In genomic region chr3:14552717-14553116, GRCh38 we compare ENCODE assay signal across 32 cellular contexts. TPM values are rescaled to one million over a fixed set of nuclear protein-coding genes. Genes with fewer than 3 reads are reported as not detected.
"Had no signal": no experiment of that assay in that cellular context is flagged by ENCODE, and none has a peak within 500 bp of the region (broad histone marks: within the 10 kb centered on the region; RNA-seq: fewer than 3 reads in every experiment).

No MANE protein-coding gene starts in this region.

- H3K27ac Mint-ChIP-seq: mesothelial cell of epicardium; natural killer cell; nephron progenitor cell; neural progenitor cell; progenitor cell of endocrine pancreas; stimulated activated memory B cell treated with anti-CD40 and anti-IgM and Interleukin-4, amounts not matched to agents 10 μg/mL and 1 μg/mL and 100 μg/mL, for 72 hours; stimulated activated naive CD8-positive, alpha-beta T cell treated with anti-CD3 and anti-CD28 coated beads, Interleukin-15, amount 100 ng/mL, for 72 hours; type B pancreatic cell had no signal

- H3K4me1 ChIP-seq: neural progenitor cell, right lobe of liver, uterus had no signal

- H3K27ac ChIP-seq: heart right ventricle, hepatocyte, neural progenitor cell, neutrophil, ovary, right atrium auricular region, right lobe of liver, skin epidermis, tibial nerve, uterus had no signal

- ATAC-seq: heart right ventricle; left lobe of liver; natural killer cell; right lobe of liver; stimulated activated memory B cell treated with anti-CD40 and anti-IgM and Interleukin-4, amounts not matched to agents 10 μg/mL and 1 μg/mL and 100 μg/mL, for 72 hours; stimulated activated naive CD8-positive, alpha-beta T cell treated with anti-CD3 and anti-CD28 coated beads, Interleukin-15, amount 100 ng/mL, for 72 hours had no signal

- H3K4me3 Mint-ChIP-seq: mesothelial cell of epicardium; naive B cell; natural killer cell; nephron progenitor cell; neural progenitor cell; stimulated activated memory B cell treated with anti-CD40 and anti-IgM and Interleukin-4, amounts not matched to agents 10 μg/mL and 1 μg/mL and 100 μg/mL, for 72 hours; stimulated activated naive CD8-positive, alpha-beta T cell treated with anti-CD3 and anti-CD28 coated beads, Interleukin-15, amount 100 ng/mL, for 72 hours; type B pancreatic cell had no signal

- H3K9me3 ChIP-seq: heart right ventricle, neutrophil, ovary, right atrium auricular region, right lobe of liver, tibial nerve, uterus had no signal

- DNase-seq: heart right ventricle; islet precursor cell; mesendoderm; naive B cell; natural killer cell; nephron progenitor cell; occipital lobe; ovary; stimulated activated CD4-positive, alpha-beta T cell treated with anti-CD3 and anti-CD28 coated beads, Interleukin-1b, Interleukin-23, amount 100 ng/mL, for 48 hours; stimulated activated CD4-positive, alpha-beta T cell treated with anti-CD3 and anti-CD28 coated beads, Interleukin-2, amount 100 ng/mL, for 48 hours; stimulated activated CD4-positive, alpha-beta T cell treated with anti-CD3 and anti-CD28 coated beads, Interleukin-4, amount 100 ng/mL, for 4 hours; stimulated activated CD8-positive, alpha-beta memory T cell treated with anti-CD3 and anti-CD28 coated beads, Interleukin-4, amount 100 ng/mL, for 48 hours; stimulated activated naive CD4-positive, alpha-beta T cell treated with Interleukin-2 at 50 U/mL for 16 hours; stimulated activated naive CD8-positive, alpha-beta T cell treated with anti-CD3 and anti-CD28 coated beads, Interleukin-15, amount 100 ng/mL, for 72 hours; substantia nigra; uterus had no signal

- H3K4me3 ChIP-seq: heart right ventricle, hepatocyte, lung, neural progenitor cell, ovary, right atrium auricular region, right lobe of liver, skin epidermis, tibial nerve, uterus had no signal

- H3K36me3 ChIP-seq: heart right ventricle, neural progenitor cell, neutrophil, ovary, right atrium auricular region, right lobe of liver, tibial nerve, uterus had no signal

- H3K9me3 Mint-ChIP-seq: mesothelial cell of epicardium; natural killer cell; nephron progenitor cell; neural progenitor cell; stimulated activated memory B cell treated with anti-CD40 and anti-IgM and Interleukin-4, amounts not matched to agents 10 μg/mL and 1 μg/mL and 100 μg/mL, for 72 hours; stimulated activated naive CD8-positive, alpha-beta T cell treated with anti-CD3 and anti-CD28 coated beads, Interleukin-15, amount 100 ng/mL, for 72 hours; type B pancreatic cell had no signal

- H3K27me3 ChIP-seq: hepatocyte, ovary, right atrium auricular region, right lobe of liver, uterus had no signal

- H3K36me3 Mint-ChIP-seq: mesothelial cell of epicardium; natural killer cell; neural progenitor cell; stimulated activated memory B cell treated with anti-CD40 and anti-IgM and Interleukin-4, amounts not matched to agents 10 μg/mL and 1 μg/mL and 100 μg/mL, for 72 hours; type B pancreatic cell had no signal

RNA-seq across cellular contexts. Expression of gene GRIP2, which starts 12.6 kb away (rescaled TPM):
- total RNA-seq: kidney epithelial cell, mononuclear cell, natural killer cell, pulmonary artery endothelial cell had no signal
